9 cellular contexts compared by ENCODE assay signal in the genomic region with DNA sequence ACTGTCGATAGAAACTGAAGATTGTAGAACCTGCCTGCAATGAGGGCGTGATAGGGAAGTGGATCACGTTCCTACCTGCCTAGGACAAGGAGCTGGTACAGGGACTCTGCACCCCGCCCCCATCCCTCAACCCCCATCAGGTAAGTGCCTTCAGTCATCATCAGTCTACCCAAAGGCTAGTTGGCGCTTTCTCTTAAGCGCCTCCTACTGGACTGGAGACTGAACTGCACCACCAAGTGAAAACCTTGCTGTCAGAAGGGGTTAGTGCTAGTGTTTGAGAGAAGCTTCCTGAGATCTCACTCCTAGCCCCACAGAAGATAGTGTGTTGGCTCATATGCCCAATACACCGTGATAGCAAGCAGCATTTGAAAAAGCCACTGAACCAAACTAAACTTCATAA.
DNase-seq lines count a peak whose midpoint lies in the region; ATAC-seq and TF ChIP-seq lines count a peak whose summit lies in the region.
"Had no signal": no experiment of that assay in that cellular context is flagged by ENCODE, and none has a peak within 500 bp of the region (broad histone marks: within the 10 kb centered on the region; RNA-seq: fewer than 3 reads in every experiment).

No MANE protein-coding gene starts in this region.

- H3K27me3 ChIP-seq in esophagus squamous epithelium (no peaks in the 10 kb centered on the region), tibial nerve (no peaks in the 10 kb centered on the region)

- ATAC-seq in GM19328 (IDR thresholded peaks at IDR 0.05; ENCODE audit: unreplicated experiment) (peak; percentile 78), HG03378 (IDR thresholded peaks at IDR 0.05; ENCODE audit: unreplicated experiment) (peak; percentile 76)

- intact Hi-C loops in esophagus squamous epithelium (cut with DNase I) = no loop called here

- H3K4me1 ChIP-seq in esophagus squamous epithelium (no peaks in the 10 kb centered on the region), tibial nerve (no peaks in the 10 kb centered on the region)

- H3K9me3 ChIP-seq in esophagus squamous epithelium = no peaks in the 10 kb centered on the region
- H3K9me3 ChIP-seq in tibial nerve = peaks cover 0 to 21% (median 1%) of the 10 kb centered on the region in 4 donors

- WGBS in esophagus squamous epithelium, 2 donors = 53 to 57% methylated on average over 6 to 7 of the region's 7 CpGs
- WGBS in tibial nerve, 2 donors = 58 to 63% methylated on average over 7 of the region's 7 CpGs

- TF ChIP-seq POLR2A in esophagus squamous epithelium (IDR thresholded peaks at IDR 0.05) (no peak), tibial nerve (IDR thresholded peaks at IDR 0.05) (no peak)

- H3K36me3 ChIP-seq in esophagus squamous epithelium = no peaks in the 10 kb centered on the region
- no peaks in the 10 kb centered on the region for H3K36me3 ChIP-seq in tibial nerve

- DNase-seq in CD1c-positive myeloid dendritic cell (ENCODE audit: extremely low spot score) (peak; percentile 35), ecto neural progenitor cell (ENCODE audit: low spot score) (peak; percentile 35), SK-N-DZ (ENCODE audit: low spot score) (no peak), esophagus squamous epithelium (lab: John Stamatoyannopoulos, UW) (no peak), tibial nerve (ENCODE audit: low spot score in 2 of 2) (no peak), DMS79 treated with DMSO at 0.1 percent for 48 hours (lab: John Stamatoyannopoulos, UW) (no peak)

- no peak overlapping the region for H3K4me3 ChIP-seq in esophagus squamous epithelium
- H3K4me3 ChIP-seq in tibial nerve = no peak overlapping the region
- H3K4me3 ChIP-seq: skin epidermis had no signal

- TF ChIP-seq EP300 in tibial nerve (IDR thresholded peaks at IDR 0.05) = no peak

- TF ChIP-seq CTCF in esophagus squamous epithelium (IDR thresholded peaks at IDR 0.05) (peak in 2 of 6 experiments; percentile 15 to 42), tibial nerve (IDR thresholded peaks at IDR 0.05) (no peak)

- H3K27ac ChIP-seq in esophagus squamous epithelium (no peak overlapping the region), tibial nerve (no peak overlapping the region)
- H3K27ac ChIP-seq: skin epidermis had no signal

Comparison
In these comparisons a context has a peak if more than half of its experiments do, and no peak if none do; other contexts are left out.
1. DNase-seq: peak in CD1c-positive myeloid dendritic cell (single experiment) and ecto neural progenitor cell (single experiment); none in SK-N-DZ (single experiment), esophagus squamous epithelium (single experiment), tibial nerve (0 of 2) and DMS79 treated with DMSO at 0.1 percent for 48 hours (single experiment).